In the genomic region with DNA sequence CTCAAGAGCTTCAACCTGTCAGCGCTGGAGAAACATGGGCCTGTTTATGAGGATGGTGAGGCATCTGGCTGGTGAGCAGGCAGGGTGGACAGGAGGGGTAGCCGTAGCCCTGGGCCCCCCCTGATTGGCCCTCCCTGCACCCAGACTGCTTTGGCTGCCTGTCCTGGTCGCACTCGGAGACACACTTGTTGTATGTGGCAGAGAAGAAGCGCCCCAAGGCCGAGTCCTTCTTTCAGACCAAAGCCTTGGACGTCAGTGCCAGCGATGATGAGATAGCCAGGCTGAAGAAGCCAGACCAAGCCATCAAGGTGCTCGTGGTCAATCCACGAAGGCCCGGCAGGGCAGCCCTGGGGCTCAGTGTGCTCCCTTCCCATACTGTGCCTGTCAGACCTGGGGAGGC, we compare ENCODE assay signal across 1 cellular context.
TF ChIP-seq lines count a peak whose summit lies in the region.

No MANE protein-coding gene starts in this region.

TF ChIP-seq in HepG2, 621 proteins besides CTCF, POLR2A, EP300 and RAD21:
- TF ChIP-seq NFKBIZ (CRISPR knock-in tag; IDR thresholded peaks at IDR 0.05) (no peak), AGO2 (optimal IDR thresholded peaks at IDR 0.05; ENCODE audit: low read depth, low read length) (peak; percentile 22)
